Comparison of ENCODE assay signal across 1 cellular context in genomic region chr7:130228840-130229239, GRCh38.
TF ChIP-seq lines count a peak whose summit lies in the region.

No MANE protein-coding gene starts in this region.

TF ChIP-seq in GM12878, 131 proteins besides CTCF, POLR2A, EP300 and RAD21:
- TF ChIP-seq SPI1 (IDR thresholded peaks at IDR 0.05; ENCODE audit: borderline replicate concordance, insufficient read depth, low read depth, low read length) = peak; percentile 41; the same call in 1 of the 2 replicates
- TF ChIP-seq SRF (IDR thresholded peaks at IDR 0.05; ENCODE audit: low read depth in 2 of 2, low read length in 2 of 2) = no peak
